9 cellular contexts compared by ENCODE assay signal in genomic region chr6:32825966-32826365, GRCh38. TPM values are rescaled to one million over a fixed set of nuclear protein-coding genes. Genes with fewer than 3 reads are reported as not detected.
DNase-seq lines count a peak whose midpoint lies in the region; ATAC-seq, FAIRE-seq and TF ChIP-seq lines count a peak whose summit lies in the region.
"Had no signal": no experiment of that assay in that cellular context is flagged by ENCODE, and none has a peak within 500 bp of the region (broad histone marks: within the 10 kb centered on the region; RNA-seq: fewer than 3 reads in every experiment).

No MANE protein-coding gene starts in this region.

- no peaks in the 10 kb centered on the region for H3K27me3 ChIP-seq in HCT116 (ENCODE audit: insufficient read depth, low read length)
- H3K27me3 ChIP-seq in liver (ENCODE audit: control insufficient read depth in 4 of 4, insufficient read depth in 4 of 4, low read length in 3 of 4) = no peaks in the 10 kb centered on the region

- no peak overlapping the region for H3K4me3 ChIP-seq in HCT116 (replicated peaks in 1 of 2; ENCODE audit: low read depth in 1 of 2, low read length in 2 of 2)
- no peak overlapping the region for H3K4me3 ChIP-seq in liver (ENCODE audit: low read depth in 1 of 3, low read length in 3 of 3)

- peak; percentile 52 for ATAC-seq in HCT116
- ATAC-seq in stimulated activated naive CD8-positive, alpha-beta T cell treated with anti-CD3 and anti-CD28 coated beads, Interleukin-15, amount 100 ng/mL, for 72 hours = no peak
- no peak for ATAC-seq in GM19455 (IDR thresholded peaks at IDR 0.05; ENCODE audit: unreplicated experiment)

- FAIRE-seq in urothelium cell line (lab: Jason Lieb, UNC) = no peak

- RAD21 ChIA-PET in HCT116 (lab: Charles Lee; ENCODE audit: low non-redundant PET in 1 of 2, low total read pairs in 2 of 2, uncharacterized antibody in 2 of 2, unreplicated experiment in 2 of 2) = interaction anchor here (0.8 to 1.5 kb wide), 3 partner anchors 12 to 42 kb away, joined by 3 to 6 read pairs (median 3); partner anchors contain the start of gene TAP2 (in 1 of the 2)

- no peak overlapping the region for H3K4me3 Mint-ChIP-seq in brain
- no peak overlapping the region for H3K4me3 Mint-ChIP-seq in stimulated activated naive CD8-positive, alpha-beta T cell treated with anti-CD3 and anti-CD28 coated beads, Interleukin-15, amount 100 ng/mL, for 72 hours

- H3K36me3 ChIP-seq in HCT116 (ENCODE audit: control insufficient read depth in 1 of 2, insufficient read depth in 2 of 2, low read length in 2 of 2) = peaks cover 8 to 12% of the 10 kb centered on the region in 2 experiments; a peak in 2 of 4 replicates
- H3K36me3 ChIP-seq in liver (ENCODE audit: control insufficient read depth in 4 of 4, insufficient read depth in 3 of 4, low read depth in 1 of 4, low read length in 3 of 4) = peaks cover 2 to 20% (median 12%) of the 10 kb centered on the region in 4 donors

- H3K4me1 Mint-ChIP-seq in brain = no peaks in the 10 kb centered on the region
- H3K4me1 Mint-ChIP-seq in stimulated activated naive CD8-positive, alpha-beta T cell treated with anti-CD3 and anti-CD28 coated beads, Interleukin-15, amount 100 ng/mL, for 72 hours = peaks cover 43% of the 10 kb centered on the region

- DNase-seq in AG09319 (ENCODE audit: extremely low read depth, low read depth) (peak; percentile 44), HCT116 (ENCODE audit: low read depth, low spot score) (no peak), urothelium cell line (ENCODE audit: low spot score) (no peak), SKM-1 treated with dmso at 0.1 percent for 144 hours (lab: John Stamatoyannopoulos, UW; ENCODE audit: unreplicated experiment) (no peak)
- DNase-seq in stimulated activated naive CD8-positive, alpha-beta T cell treated with anti-CD3 and anti-CD28 coated beads, Interleukin-15, amount 100 ng/mL, for 72 hours = no peak

- no peak overlapping the region for H2AFZ ChIP-seq in HCT116 (ENCODE audit: low read depth, low read length, poor library complexity, severe bottlenecking)

- intact Hi-C loops in HCT116 (cut with micrococcal nuclease) = loop anchor here (1.0 kb wide), 1 partner anchor 42 kb away; no protein-coding TSS in a partner anchor

- peaks cover 4% of the 10 kb centered on the region for H3K27me3 Mint-ChIP-seq in brain
- no peaks in the 10 kb centered on the region for H3K27me3 Mint-ChIP-seq in stimulated activated naive CD8-positive, alpha-beta T cell treated with anti-CD3 and anti-CD28 coated beads, Interleukin-15, amount 100 ng/mL, for 72 hours

- peak overlapping the region in 1 of 5 experiments; percentile 24 for H3K27ac Mint-ChIP-seq in brain
- H3K27ac Mint-ChIP-seq in stimulated activated naive CD8-positive, alpha-beta T cell treated with anti-CD3 and anti-CD28 coated beads, Interleukin-15, amount 100 ng/mL, for 72 hours = peak overlapping the region in 1 of 2 donors; percentile 26

- H3K27ac ChIP-seq in HCT116 (ENCODE audit: low read depth, low read length) (no peak overlapping the region), liver (ENCODE audit: low read depth in 1 of 2, low read length in 2 of 2) (no peak overlapping the region)

- POLR2A ChIA-PET in HCT116 (lab: Charles Lee) = interaction anchor here (1.3 kb wide), 1 partner anchor 9 kb away, joined by 3 read pairs; the partner anchor contains the start of gene HLA-DOB

- no peaks in the 10 kb centered on the region for H4K20me1 ChIP-seq in HCT116 (ENCODE audit: insufficient read depth)

- peak; percentile 71 for TF ChIP-seq RAD21 in HCT116 (IDR thresholded peaks at IDR 0.05; ENCODE audit: low read depth)
- peak; percentile 82 to 83 for TF ChIP-seq RAD21 in liver (IDR thresholded peaks at IDR 0.05)

- BruUV-seq in HCT116 (replicated peaks; lab: Mats Ljungman, UMichigan) = no TSS peak

- CTCF ChIA-PET in HCT116 (lab: Charles Lee) = interaction anchor here (0.7 to 6.3 kb wide), 12 partner anchors 13 to 158 kb away, joined by 3 to 55 read pairs (median 4); partner anchors contain the start of genes HLA-DMA, PSMB9, TAP1 and TAP2

- H3K9me3 Mint-ChIP-seq in brain = no peaks in the 10 kb centered on the region
- no peaks in the 10 kb centered on the region for H3K9me3 Mint-ChIP-seq in stimulated activated naive CD8-positive, alpha-beta T cell treated with anti-CD3 and anti-CD28 coated beads, Interleukin-15, amount 100 ng/mL, for 72 hours

- H3K4me2 ChIP-seq in HCT116 (ENCODE audit: low read length) = no peak overlapping the region

- H3K79me2 ChIP-seq in HCT116 (ENCODE audit: insufficient read depth, low read length) = no peaks in the 10 kb centered on the region

- 51% methylated on average over 2 of the region's 2 CpGs for WGBS in liver

- H3K4me1 ChIP-seq in HCT116 (ENCODE audit: control insufficient read depth in 1 of 2, insufficient read depth in 2 of 2, low read length in 2 of 2) = no peaks in the 10 kb centered on the region
- H3K4me1 ChIP-seq in liver (ENCODE audit: control insufficient read depth in 4 of 4, insufficient read depth in 4 of 4, low read length in 3 of 4) = no peaks in the 10 kb centered on the region

- H3K9me3 ChIP-seq in HCT116 (ENCODE audit: control insufficient read depth in 1 of 2, insufficient read depth in 1 of 2, low read depth in 1 of 2, low read length in 2 of 2) (no peaks in the 10 kb centered on the region), liver (ENCODE audit: control insufficient read depth in 4 of 4, low read length in 3 of 4) (no peaks in the 10 kb centered on the region)

- TF ChIP-seq CTCF in AG09319 (IDR thresholded peaks at IDR 0.05; ENCODE audit: low read depth, low read length) (peak; percentile 45), HCT116 (IDR thresholded peaks at IDR 0.05 in 2 of 3, conservative IDR thresholded peaks at IDR 0.05 in 1 of 3; ENCODE audit: borderline replicate concordance in 1 of 3, insufficient read depth in 1 of 3, low read depth in 2 of 3, low read length in 2 of 3) (peak; percentile 27 to 44 (median 34); a peak in 4 of 6 replicates), brain (conservative IDR thresholded peaks at IDR 0.05) (peak; percentile 28 to 36), liver (IDR thresholded peaks at IDR 0.05; ENCODE audit: low read depth, low read length, missing input control) (peak; percentile 39)

- no peak for TF ChIP-seq POLR2A in HCT116 (IDR thresholded peaks at IDR 0.05; ENCODE audit: borderline replicate concordance, extremely low read depth, insufficient read depth, insufficient read length)

- no peaks in the 10 kb centered on the region for H3K9me2 ChIP-seq in HCT116 (ENCODE audit: insufficient read depth)

- H3K9ac ChIP-seq in HCT116 (ENCODE audit: low read length) = no peak overlapping the region
- no peak overlapping the region for H3K9ac ChIP-seq in liver (ENCODE audit: low read depth in 1 of 2, low read length in 2 of 2)

- peaks cover 6% of the 10 kb centered on the region for H3K36me3 Mint-ChIP-seq in brain

TF ChIP-seq in HCT116, 20 proteins besides CTCF, POLR2A, EP300 and RAD21:
- TF ChIP-seq JUND (IDR thresholded peaks at IDR 0.05) = no peak
- no peak for TF ChIP-seq EZH2phosphoT487 (IDR thresholded peaks at IDR 0.05; ENCODE audit: borderline replicate concordance)
- no peak for TF ChIP-seq YY1 (IDR thresholded peaks at IDR 0.05; ENCODE audit: extremely low read depth, insufficient replicate concordance, low read depth, low read length)
- TF ChIP-seq CBX3 (IDR thresholded peaks at IDR 0.05; ENCODE audit: low read depth) = no peak
- TF ChIP-seq TCF7L2 (IDR thresholded peaks at IDR 0.05; ENCODE audit: borderline replicate concordance, extremely low read depth, insufficient read depth, insufficient read length) = no peak
TF ChIP-seq in HCT116: peak in this region for 0.

TF ChIP-seq in liver, 16 proteins besides CTCF, POLR2A, EP300 and RAD21:
- TF ChIP-seq HNF4G (IDR thresholded peaks at IDR 0.05) (no peak), HNF4A (conservative IDR thresholded peaks at IDR 0.05) (peak in 1 of 2 donors; percentile 16)

RNA-seq across cellular contexts. Expression of gene HLA-DOB, which starts 9.2 kb away (rescaled TPM):
- total RNA-seq in HCT116 (2021; ENCODE audit: unreplicated experiment) (0.64 TPM), liver (under 1 TPM in 1 of 2 donors, not detected in 1; 0.25 TPM)
- polyA plus RNA-seq in HCT116 (2012) = 1.1 and 1.3 TPM in 2 replicates
- polyA plus RNA-seq in brain (ENCODE audit: insufficient read depth, low read depth, low replicate concordance) (not detected), liver (under 1 TPM; 0.16 to 0.67 TPM)
- total RNA-seq: pulmonary artery endothelial cell had no signal

RNA-seq across cellular contexts. Expression of gene TAP2, which starts 12.6 kb away (rescaled TPM):
- total RNA-seq in HCT116 (2021; ENCODE audit: unreplicated experiment) = 59.9 TPM
- 43.9 and 67.4 TPM in 2 replicates for polyA plus RNA-seq in HCT116 (2012)
- 10.1 TPM for polyA plus RNA-seq in brain (ENCODE audit: insufficient read depth, low read depth, low replicate concordance)
- total RNA-seq in liver = 1 to 10 TPM; 5.1 to 7.7 TPM
- 10 to 100 TPM in 1 of 2 donors, 1 to 10 TPM in 1; 2.2 to 14.9 TPM for polyA plus RNA-seq in liver

RNA-seq across cellular contexts. Expression of gene PSMB8, which starts 17.9 kb away (rescaled TPM):
- total RNA-seq in HCT116 (2021; ENCODE audit: unreplicated experiment) (0.96 TPM), liver (10 to 100 TPM; 19.9 to 39.1 TPM)
- polyA plus RNA-seq in HCT116 (2012) = 1.1 and 1.4 TPM in 2 replicates
- polyA plus RNA-seq in brain (ENCODE audit: insufficient read depth, low read depth, low replicate concordance) (39.4 TPM), liver (10 to 100 TPM; 49.0 to 75.1 TPM)

RNA-seq across cellular contexts. Expression of gene TAP1, which starts 27.5 kb away (rescaled TPM):
- total RNA-seq in HCT116 (2021; ENCODE audit: unreplicated experiment) (32.2 TPM), liver (10 to 100 TPM in 1 of 2 donors, 1 to 10 TPM in 1; 9.8 to 18.2 TPM)
- polyA plus RNA-seq in HCT116 (2012) = 49.6 and 50.8 TPM in 2 replicates
- polyA plus RNA-seq in brain (ENCODE audit: insufficient read depth, low read depth, low replicate concordance) (17.8 TPM), liver (10 to 100 TPM; 10.3 to 14.3 TPM)

RNA-seq across cellular contexts. Expression of gene PSMB9, which starts 28.0 kb away (rescaled TPM):
- total RNA-seq in HCT116 (2021; ENCODE audit: unreplicated experiment) (8.1 TPM), liver (10 to 100 TPM; 11.7 to 13.4 TPM)
- polyA plus RNA-seq in HCT116 (2012) = 11.0 and 12.5 TPM in 2 replicates
- polyA plus RNA-seq in brain (ENCODE audit: insufficient read depth, low read depth, low replicate concordance) (16.7 TPM), liver (10 to 100 TPM; 27.1 to 31.6 TPM)

Comparison
In these comparisons a context has a peak if more than half of its experiments do, and no peak if none do; other contexts are left out.
1. RNA of gene PSMB8, which starts 17.9 kb away (total RNA-seq): 19.9 to 39.1 TPM in liver; 0.96 TPM in HCT116 (single experiment); every median in the first group is over 10 times any median in the second.
2. Peak in every context shown above with its lines, with median percentiles within 50 percentile points of each other: CTCF ChIP-seq.